In the genomic region with DNA sequence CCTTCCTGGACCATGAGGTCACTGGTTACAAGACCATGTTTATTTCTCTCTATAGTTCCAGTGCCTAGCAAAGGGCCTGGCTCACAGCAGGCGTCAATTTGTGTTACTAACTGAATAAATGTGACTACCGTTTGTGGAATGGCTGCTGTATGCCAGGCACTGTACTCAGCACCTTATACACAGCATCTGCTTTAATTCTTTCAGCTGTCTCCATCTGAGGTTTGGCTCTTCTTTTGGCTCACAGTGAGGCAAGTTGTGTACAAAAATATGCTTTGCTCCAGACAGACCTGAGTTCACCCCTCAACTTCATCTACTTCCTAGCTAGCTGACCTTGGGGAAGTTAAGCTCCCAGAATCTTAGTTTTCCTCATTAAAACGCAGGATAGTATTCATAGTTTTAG, we compare ENCODE assay signal across 27 cellular contexts.
"Had no signal": no experiment of that assay in that cellular context is flagged by ENCODE, and none has a peak within 500 bp of the region (broad histone marks: within the 10 kb centered on the region; RNA-seq: fewer than 3 reads in every experiment).

No MANE protein-coding gene starts in this region.

- DNase-seq: heart right ventricle; islet precursor cell; left ventricle myocardium inferior; mesendoderm; naive thymus-derived CD8-positive, alpha-beta T cell; occipital lobe; right lobe of liver; stimulated activated CD4-positive, alpha-beta T cell treated with anti-CD3 and anti-CD28 coated beads, Interleukin-12 subunit alpha, Interleukin-12 subunit beta, amount 100 ng/mL, for 4 hours; stimulated activated CD4-positive, alpha-beta T cell treated with anti-CD3 and anti-CD28 coated beads, Interleukin-15, amount 100 ng/mL, for 24 hours; stimulated activated CD4-positive, alpha-beta T cell treated with anti-CD3 and anti-CD28 coated beads, Interleukin-2, amount 100 ng/mL, for 24 hours; stimulated activated CD4-positive, alpha-beta T cell treated with anti-CD3 and anti-CD28 coated beads, Interleukin-4, amount 100 ng/mL, for 1 hour; stimulated activated naive CD4-positive, alpha-beta T cell; substantia nigra; upper lobe of left lung had no signal

- H3K9ac ChIP-seq: neural progenitor cell, parathyroid adenoma had no signal

- H3K9me3 Mint-ChIP-seq: mesothelial cell of epicardium; naive thymus-derived CD8-positive, alpha-beta T cell; nephron; neural progenitor cell; stimulated activated naive CD8-positive, alpha-beta T cell treated with anti-CD3 and anti-CD28 coated beads, Interleukin-15, Interleukin-2, amounts not matched to agents 100 ng/mL and 50 ng/mL, for 24 hours had no signal

- H3K4me3 ChIP-seq: heart right ventricle, hepatocyte, left ventricle myocardium inferior, lung, neural progenitor cell, right atrium auricular region, right lobe of liver, skin epidermis, tibial nerve, upper lobe of left lung, vagina had no signal

- H3K79me2 ChIP-seq: hepatocyte, parathyroid adenoma had no signal

- H3K9me3 ChIP-seq: heart right ventricle, left ventricle myocardium inferior, neutrophil, right atrium auricular region, right lobe of liver, tibial nerve, upper lobe of left lung, vagina had no signal

- H3K36me3 ChIP-seq: neural progenitor cell, right lobe of liver had no signal

- H3K4me1 ChIP-seq: parathyroid adenoma, right atrium auricular region, right lobe of liver, tibial nerve, upper lobe of left lung, vagina had no signal

- H3K27me3 ChIP-seq: heart right ventricle, hepatocyte, neural progenitor cell, neutrophil, right atrium auricular region, right lobe of liver, tibial nerve, upper lobe of left lung, vagina had no signal

- H3K4me1 Mint-ChIP-seq: mesothelial cell of epicardium, neural progenitor cell had no signal

- H3K27ac Mint-ChIP-seq: mesothelial cell of epicardium; neural progenitor cell; progenitor cell of endocrine pancreas; stimulated activated naive CD8-positive, alpha-beta T cell treated with anti-CD3 and anti-CD28 coated beads, Interleukin-15, Interleukin-2, amounts not matched to agents 100 ng/mL and 50 ng/mL, for 24 hours had no signal

- H2AFZ ChIP-seq: hepatocyte, neural progenitor cell, parathyroid adenoma had no signal

- H3K27me3 Mint-ChIP-seq: naive thymus-derived CD8-positive, alpha-beta T cell; progenitor cell of endocrine pancreas; stimulated activated naive CD8-positive, alpha-beta T cell treated with anti-CD3 and anti-CD28 coated beads, Interleukin-15, Interleukin-2, amounts not matched to agents 100 ng/mL and 50 ng/mL, for 24 hours had no signal

- ATAC-seq: naive thymus-derived CD8-positive, alpha-beta T cell; right lobe of liver had no signal

- H3K4me2 ChIP-seq: hepatocyte, neural progenitor cell had no signal

- H3K27ac ChIP-seq: hepatocyte, left ventricle myocardium inferior, neural progenitor cell, neutrophil, parathyroid adenoma, right atrium auricular region, right lobe of liver, skin epidermis, tibial nerve, upper lobe of left lung, vagina had no signal

- H3K4me3 Mint-ChIP-seq: mesothelial cell of epicardium; naive thymus-derived CD8-positive, alpha-beta T cell; nephron; neural progenitor cell; stimulated activated naive CD8-positive, alpha-beta T cell treated with anti-CD3 and anti-CD28 coated beads, Interleukin-15, Interleukin-2, amounts not matched to agents 100 ng/mL and 50 ng/mL, for 24 hours had no signal
